In the genomic region with DNA sequence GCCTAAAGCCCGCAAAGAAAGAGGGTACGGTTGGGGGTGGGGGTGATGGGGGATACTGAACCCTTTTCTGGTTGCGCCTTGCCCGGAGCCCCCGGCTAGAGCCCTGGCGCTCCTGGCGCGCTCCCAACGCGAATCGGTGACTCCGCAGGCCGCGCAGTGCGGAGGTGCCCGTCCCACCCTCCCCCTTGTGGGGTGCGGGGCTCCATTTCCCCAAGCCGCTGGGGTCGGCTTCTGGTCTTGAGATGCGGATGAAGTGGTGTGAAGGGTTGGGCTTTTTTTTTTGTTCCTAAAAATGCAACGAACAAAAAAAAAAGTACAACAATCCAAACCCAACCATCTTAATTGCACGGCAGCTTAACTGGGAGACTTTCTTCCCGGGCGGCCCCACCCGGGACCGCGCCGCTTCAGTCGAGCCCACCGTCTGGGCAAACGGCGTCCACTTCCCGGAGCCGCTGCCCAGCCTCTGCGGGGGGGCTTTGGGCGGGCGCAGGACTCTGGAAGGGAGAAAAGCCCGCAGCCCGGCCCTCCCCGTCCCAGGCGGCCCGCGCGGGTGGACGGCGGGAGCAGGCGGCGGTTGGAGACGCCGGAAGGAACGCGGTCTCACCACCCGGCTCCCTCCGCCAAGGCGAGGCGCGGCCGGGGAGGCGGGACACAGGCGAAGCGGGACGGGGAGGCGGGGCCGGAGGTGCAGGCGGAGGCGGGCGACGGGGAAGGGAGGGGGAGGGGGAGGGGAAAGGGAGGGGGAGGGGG, we compare ENCODE assay signal across 8 cellular contexts. TPM values are rescaled to one million over a fixed set of nuclear protein-coding genes. Genes with fewer than 3 reads are reported as not detected.
A peak's percentile ranks its signal among the peaks of the same experiment; 100 is the strongest.
DNase-seq lines count a peak whose midpoint lies in the region; ATAC-seq and TF ChIP-seq lines count a peak whose summit lies in the region.

No MANE protein-coding gene starts in this region.

- H3K27ac ChIP-seq in CD8-positive, alpha-beta T cell (ENCODE audit: low read depth, low read length) = no peak overlapping the region
- H3K27ac ChIP-seq in Panc1 (ENCODE audit: low read length) (peak overlapping the region; percentile 90), esophagus muscularis mucosa (replicated peaks in 1 of 4) (peak overlapping the region; percentile 99)

- H3K9me3 Mint-ChIP-seq in CD8-positive, alpha-beta T cell = no peaks in the 10 kb centered on the region

- BruUV-seq in Panc1 (replicated peaks; lab: Mats Ljungman, UMichigan) = no TSS peak

- H3K27me3 Mint-ChIP-seq in CD8-positive, alpha-beta T cell (ENCODE audit: low read depth) = no peaks in the 10 kb centered on the region

- H3K27me3 ChIP-seq in CD8-positive, alpha-beta T cell (ENCODE audit: insufficient read depth, low read length) = no peaks in the 10 kb centered on the region
- H3K27me3 ChIP-seq in Panc1 (ENCODE audit: control insufficient read depth, insufficient read depth, low read length) (no peaks in the 10 kb centered on the region), esophagus muscularis mucosa (no peaks in the 10 kb centered on the region)

- CTCF ChIA-PET in CD8-positive, alpha-beta T cell (lab: Charles Lee) = interaction anchor here (1.1 to 3.5 kb wide), 16 partner anchors 10 to 1073 kb away, joined by 3 to 17 read pairs (median 6); no protein-coding TSS in a partner anchor
- CTCF ChIA-PET in Panc1 (lab: Charles Lee) = interaction anchor here (0.9 kb wide), 1 partner anchor 60 kb away, joined by 3 read pairs; the partner anchor contains the start of gene SPRYD7

- under 1% methylated on average over 30 of the region's 68 CpGs for WGBS in esophagus muscularis mucosa

- peaks cover 44% of the 10 kb centered on the region for H3K4me1 Mint-ChIP-seq in CD8-positive, alpha-beta T cell (ENCODE audit: low read depth)

- peak; percentile 62 to 88 (median 81) for DNase-seq in CD8-positive, alpha-beta T cell
- DNase-seq in HPDE6-E6E7 (ENCODE audit: extremely low spot score) = peak; percentile 35
- DNase-seq in Panc1 (ENCODE audit: low read depth, low spot score) = no peak
- peak; percentile 88 to 89 for DNase-seq in activated T-cell treated with anti-CD3 and anti-CD28 coated beads, Interleukin-2, amount 50 U/mL, for 48 hours
- peak; percentile 95 for DNase-seq in esophagus muscularis mucosa (ENCODE audit: extremely low spot score)
- DNase-seq in myocyte (ENCODE audit: low read depth) = peak; percentile 91
- DNase-seq in stimulated activated CD8-positive, alpha-beta memory T cell treated with anti-CD3 and anti-CD28 coated beads, Interleukin-7, amount 100 ng/mL, for 1 hour (ENCODE audit: low read depth in 2 of 2) = peak; percentile 64 to 74

- no peak for TF ChIP-seq EP300 in esophagus muscularis mucosa (IDR thresholded peaks at IDR 0.05)

- POLR2A ChIA-PET in CD8-positive, alpha-beta T cell (lab: Charles Lee) = interaction anchor here (0.6 to 3.1 kb wide), 15 partner anchors 13 to 925 kb away, joined by 3 to 77 read pairs (median 6); partner anchors contain the start of gene RNASEH2B
- POLR2A ChIA-PET in Panc1 (lab: Charles Lee) = interaction anchor here (0.6 kb wide), 1 partner anchor 18 kb away, joined by 6 read pairs; no protein-coding TSS in a partner anchor

- H3K36me3 ChIP-seq in CD8-positive, alpha-beta T cell (ENCODE audit: insufficient read depth, low read length) = peaks cover 9% of the 10 kb centered on the region
- H3K36me3 ChIP-seq in Panc1 (ENCODE audit: control insufficient read depth, insufficient read depth, low read length) (peaks cover 12% of the 10 kb centered on the region), esophagus muscularis mucosa (peaks cover 0 to 31% (median 8%) of the 10 kb centered on the region in 4 donors)

- peak overlapping the region; percentile 64 for H3K4me3 ChIP-seq in CD8-positive, alpha-beta T cell (ENCODE audit: low read depth, low read length)
- peak overlapping the region; percentile 63 to 65 for H3K4me3 ChIP-seq in Panc1 (ENCODE audit: low read depth in 2 of 2, low read length in 2 of 2)
- H3K4me3 ChIP-seq in esophagus muscularis mucosa = peak overlapping the region; percentile 86 to 96 (median 94)

- intact Hi-C loops in CD8-positive, alpha-beta T cell (cut with DNase I, micrococcal nuclease) = loop anchor here (2.0 to 10.0 kb wide), 9 partner anchors 46 to 1828 kb away; partner anchors contain the start of genes CAB39L (in 1 of the 2), KPNA3 (in 1 of the 2), RCBTB1 (in 1 of the 2) and SETDB2 (in 1 of the 2)
- intact Hi-C loops in Panc1 (cut with micrococcal nuclease; ENCODE audit: unreplicated experiment) = no loop called here
- intact Hi-C loops in esophagus muscularis mucosa (cut with DNase I) = loop anchor here (2.0 to 5.0 kb wide), 2 partner anchors 128 to 916 kb away; no protein-coding TSS in a partner anchor

- peaks cover 27% of the 10 kb centered on the region for H3K4me1 ChIP-seq in CD8-positive, alpha-beta T cell (ENCODE audit: insufficient read depth, low read length)
- H3K4me1 ChIP-seq in Panc1 (ENCODE audit: control insufficient read depth, insufficient read depth, low read length) (peaks cover 18% of the 10 kb centered on the region), esophagus muscularis mucosa (peaks cover 40 to 45% (median 43%) of the 10 kb centered on the region in 4 donors)

- TF ChIP-seq CTCF in CD8-positive, alpha-beta T cell (IDR thresholded peaks at IDR 0.05) = no peak
- no peak for TF ChIP-seq CTCF in Panc1 (IDR thresholded peaks at IDR 0.05)
- peak in 1 of 3 experiments; percentile 6 for TF ChIP-seq CTCF in esophagus muscularis mucosa (IDR thresholded peaks at IDR 0.05)

- no peak overlapping the region for H3K27ac Mint-ChIP-seq in CD8-positive, alpha-beta T cell

- H3K36me3 Mint-ChIP-seq in CD8-positive, alpha-beta T cell = peaks cover 29% of the 10 kb centered on the region

- ATAC-seq in CD8-positive, alpha-beta T cell = peak; percentile 61
- ATAC-seq in GM19452 (IDR thresholded peaks at IDR 0.05; ENCODE audit: unreplicated experiment) (peak; percentile 47), Panc1 (peak; percentile 85)

- in situ Hi-C loops in Panc1 (cut with HindIII; ENCODE audit: low pct_unique_long_range_greater_than_20kb, low sequenced_read_pairs) = no loop called here

- peak overlapping the region; percentile 80 for H3K4me3 Mint-ChIP-seq in CD8-positive, alpha-beta T cell

- H3K9me3 ChIP-seq in CD8-positive, alpha-beta T cell (ENCODE audit: low read length) = no peaks in the 10 kb centered on the region
- no peaks in the 10 kb centered on the region for H3K9me3 ChIP-seq in Panc1 (ENCODE audit: control insufficient read depth, insufficient read depth, low read depth, low read length)
- no peaks in the 10 kb centered on the region for H3K9me3 ChIP-seq in esophagus muscularis mucosa

- peak; percentile 77 for TF ChIP-seq POLR2A in esophagus muscularis mucosa (IDR thresholded peaks at IDR 0.05; ENCODE audit: low read depth)

RNA-seq across cellular contexts. Expression of gene TRIM13, which starts 0.5 kb away (rescaled TPM):
- 10 to 100 TPM; 24.0 to 24.4 TPM for total RNA-seq in CD8-positive, alpha-beta T cell
- total RNA-seq in Panc1 (2021; ENCODE audit: unreplicated experiment) (22.4 TPM), esophagus muscularis mucosa (10 to 100 TPM; 21.4 to 38.6 (median 34.8) TPM), myocyte (26.4 and 31.6 TPM in 2 replicates)
- polyA plus RNA-seq in Panc1 (2012; ENCODE audit: insufficient read length) = 11.0 TPM
- polyA plus RNA-seq in myocyte (2012) = 13.9 TPM

RNA-seq across cellular contexts. Expression of gene KCNRG, which starts 18.9 kb away (rescaled TPM):
- under 1 TPM in 1 of 2 experiments, not detected in 1; 0.73 TPM for total RNA-seq in CD8-positive, alpha-beta T cell
- total RNA-seq in Panc1 (2021; ENCODE audit: unreplicated experiment) (0.31 TPM), esophagus muscularis mucosa (1 to 10 TPM; 2.7 to 5.4 (median 2.9) TPM), myocyte (2.8 TPM in 1 of 2 replicates, not detected in the other)
- polyA plus RNA-seq in Panc1 (2012; ENCODE audit: insufficient read length) = 0.38 TPM
- polyA plus RNA-seq in myocyte (2012) = 0.64 TPM
